9 cellular contexts compared by ENCODE assay signal in genomic region chr17:82035956-82036633, GRCh38. TPM values are rescaled to one million over a fixed set of nuclear protein-coding genes. Genes with fewer than 3 reads are reported as not detected.
A peak's percentile ranks its signal among the peaks of the same experiment; 100 is the strongest.
DNase-seq lines count a peak whose midpoint lies in the region; ATAC-seq and TF ChIP-seq lines count a peak whose summit lies in the region.
"Had no signal": no experiment of that assay in that cellular context is flagged by ENCODE, and none has a peak within 500 bp of the region (broad histone marks: within the 10 kb centered on the region; RNA-seq: fewer than 3 reads in every experiment).

No MANE protein-coding gene starts in this region.

- no peak for DNase-seq in T-helper 1 cell
- DNase-seq in activated B cell treated with CpG ODN at 0.5 μM for 24 hours = no peak
- no peak for DNase-seq in stimulated activated naive B cell treated with anti-CD40 and anti-IgM and Interleukin-4, amounts not matched to agents 10 μg/mL and 1 μg/mL and 100 μg/mL, for 72 hours
- DNase-seq in DMS153 (lab: John Stamatoyannopoulos, UW) = no peak
- DNase-seq in amniotic stem cell (lab: John Stamatoyannopoulos, UW) = no peak
- no peak for DNase-seq in EL
- DNase-seq: ACHN had no signal

- no peak overlapping the region for H3K27ac ChIP-seq in iPS-18a (ENCODE audit: low read length)

- no peaks in the 10 kb centered on the region for H3K9me3 Mint-ChIP-seq in T-helper 1 cell treated with Interleukin-12 subunit alpha and Interleukin-12 subunit beta and Interleukin-4 antibody, amounts not matched to agents 30 μg/mL and 1 μg/mL, for 36 hours
- no peaks in the 10 kb centered on the region for H3K9me3 Mint-ChIP-seq in activated B cell treated with CpG ODN at 0.5 μM for 24 hours
- no peaks in the 10 kb centered on the region for H3K9me3 Mint-ChIP-seq in stimulated activated naive B cell treated with anti-CD40 and anti-IgM and Interleukin-4, amounts not matched to agents 10 μg/mL and 1 μg/mL and 100 μg/mL, for 72 hours

- intact Hi-C loops in activated B cell treated with CpG ODN at 0.5 μM for 24 hours (cut with micrococcal nuclease) = loop anchor here (2.0 to 10.0 kb wide), 6 partner anchors 29 to 259 kb away; partner anchors contain the start of genes ASPSCR1, DUS1L, P4HB and SLC16A3

- H3K4me3 ChIP-seq in iPS-18a (ENCODE audit: low read length) = peak overlapping the region; percentile 53

- no peaks in the 10 kb centered on the region for H3K36me3 ChIP-seq in iPS-18a (ENCODE audit: control insufficient read depth, low read depth, low read length)

- H3K4me3 Mint-ChIP-seq in T-helper 1 cell treated with Interleukin-12 subunit alpha and Interleukin-12 subunit beta and Interleukin-4 antibody, amounts not matched to agents 30 μg/mL and 1 μg/mL, for 36 hours = peak overlapping the region; percentile 72
- peak overlapping the region; percentile 86 for H3K4me3 Mint-ChIP-seq in activated B cell treated with CpG ODN at 0.5 μM for 24 hours
- H3K4me3 Mint-ChIP-seq in stimulated activated naive B cell treated with anti-CD40 and anti-IgM and Interleukin-4, amounts not matched to agents 10 μg/mL and 1 μg/mL and 100 μg/mL, for 72 hours = peak overlapping the region; percentile 95 to 97

- POLR2A ChIA-PET in activated B cell treated with CpG ODN at 0.5 μM for 24 hours (lab: Charles Lee) = interaction anchor here (0.6 to 1.7 kb wide), 4 partner anchors 8 to 75 kb away, joined by 3 to 7 read pairs (median 4); partner anchors contain the start of genes CENPX, LRRC45 and NOTUM

- H3K27ac Mint-ChIP-seq in T-helper 1 cell treated with Interleukin-12 subunit alpha and Interleukin-12 subunit beta and Interleukin-4 antibody, amounts not matched to agents 30 μg/mL and 1 μg/mL, for 36 hours = no peak overlapping the region
- no peak overlapping the region for H3K27ac Mint-ChIP-seq in activated B cell treated with CpG ODN at 0.5 μM for 24 hours
- peak overlapping the region; percentile 88 for H3K27ac Mint-ChIP-seq in stimulated activated naive B cell treated with anti-CD40 and anti-IgM and Interleukin-4, amounts not matched to agents 10 μg/mL and 1 μg/mL and 100 μg/mL, for 72 hours

- peaks cover 7% of the 10 kb centered on the region for H3K36me3 Mint-ChIP-seq in T-helper 1 cell treated with Interleukin-12 subunit alpha and Interleukin-12 subunit beta and Interleukin-4 antibody, amounts not matched to agents 30 μg/mL and 1 μg/mL, for 36 hours (ENCODE audit: low read depth)
- H3K36me3 Mint-ChIP-seq in activated B cell treated with CpG ODN at 0.5 μM for 24 hours (ENCODE audit: low read depth) = peaks cover 7% of the 10 kb centered on the region
- peaks cover 5 to 9% of the 10 kb centered on the region in 2 donors for H3K36me3 Mint-ChIP-seq in stimulated activated naive B cell treated with anti-CD40 and anti-IgM and Interleukin-4, amounts not matched to agents 10 μg/mL and 1 μg/mL and 100 μg/mL, for 72 hours

- H3K27me3 ChIP-seq in iPS-18a (ENCODE audit: control insufficient read depth, insufficient read depth, low read length) = no peaks in the 10 kb centered on the region

- H3K4me1 ChIP-seq in iPS-18a (ENCODE audit: control insufficient read depth, low read depth, low read length) = peaks cover 4% of the 10 kb centered on the region

- TF ChIP-seq CTCF in activated B cell treated with CpG ODN at 0.5 μM for 24 hours (IDR thresholded peaks at IDR 0.05) = no peak

- CTCF ChIA-PET in activated B cell treated with CpG ODN at 0.5 μM for 24 hours (lab: Charles Lee) = interaction anchor here (1.2 to 1.7 kb wide), 2 partner anchors 15 to 76 kb away, joined by 3 to 8 read pairs; no protein-coding TSS in a partner anchor

- H3K27me3 Mint-ChIP-seq in T-helper 1 cell treated with Interleukin-12 subunit alpha and Interleukin-12 subunit beta and Interleukin-4 antibody, amounts not matched to agents 30 μg/mL and 1 μg/mL, for 36 hours (ENCODE audit: low read depth) = peaks cover 4% of the 10 kb centered on the region
- H3K27me3 Mint-ChIP-seq in activated B cell treated with CpG ODN at 0.5 μM for 24 hours = no peaks in the 10 kb centered on the region
- no peaks in the 10 kb centered on the region for H3K27me3 Mint-ChIP-seq in stimulated activated naive B cell treated with anti-CD40 and anti-IgM and Interleukin-4, amounts not matched to agents 10 μg/mL and 1 μg/mL and 100 μg/mL, for 72 hours

- no peak overlapping the region for H3K9ac ChIP-seq in iPS-18a (ENCODE audit: low read length)

- ATAC-seq in activated B cell treated with CpG ODN at 0.5 μM for 24 hours (ENCODE audit: low read depth) = no peak
- no peak for ATAC-seq in stimulated activated naive B cell treated with anti-CD40 and anti-IgM and Interleukin-4, amounts not matched to agents 10 μg/mL and 1 μg/mL and 100 μg/mL, for 72 hours (replicated peaks)

- no peaks in the 10 kb centered on the region for H3K9me3 ChIP-seq in iPS-18a (ENCODE audit: control insufficient read depth, low read depth, low read length)

- peaks cover 16% of the 10 kb centered on the region for H3K4me1 Mint-ChIP-seq in T-helper 1 cell treated with Interleukin-12 subunit alpha and Interleukin-12 subunit beta and Interleukin-4 antibody, amounts not matched to agents 30 μg/mL and 1 μg/mL, for 36 hours (ENCODE audit: low read depth)
- peaks cover 27% of the 10 kb centered on the region for H3K4me1 Mint-ChIP-seq in activated B cell treated with CpG ODN at 0.5 μM for 24 hours
- peaks cover 24 to 35% of the 10 kb centered on the region in 2 donors for H3K4me1 Mint-ChIP-seq in stimulated activated naive B cell treated with anti-CD40 and anti-IgM and Interleukin-4, amounts not matched to agents 10 μg/mL and 1 μg/mL and 100 μg/mL, for 72 hours

RNA-seq across cellular contexts. Expression of gene DCXR, which starts 1.4 kb away (rescaled TPM):
- 84.3 and 85.2 TPM in 2 replicates for total RNA-seq in activated B cell treated with CpG ODN at 0.5 μM for 24 hours

RNA-seq across cellular contexts. Expression of gene RAC3, which starts 4.6 kb away (rescaled TPM):
- total RNA-seq in activated B cell treated with CpG ODN at 0.5 μM for 24 hours = 0.49 TPM in 1 of 2 replicates, not detected in the other

RNA-seq across cellular contexts. Expression of gene LRRC45, which starts 13.0 kb away (rescaled TPM):
- total RNA-seq in activated B cell treated with CpG ODN at 0.5 μM for 24 hours = 10.6 and 10.8 TPM in 2 replicates

RNA-seq across cellular contexts. Expression of gene CENPX, which starts 13.4 kb away (rescaled TPM):
- 37.4 and 41.7 TPM in 2 replicates for total RNA-seq in activated B cell treated with CpG ODN at 0.5 μM for 24 hours

RNA-seq across cellular contexts. Expression of gene RFNG, which starts 15.5 kb away (rescaled TPM):
- total RNA-seq in activated B cell treated with CpG ODN at 0.5 μM for 24 hours = 17.7 and 18.7 TPM in 2 replicates
